ENCODE assay signal across 8 cellular contexts in the genomic region with DNA sequence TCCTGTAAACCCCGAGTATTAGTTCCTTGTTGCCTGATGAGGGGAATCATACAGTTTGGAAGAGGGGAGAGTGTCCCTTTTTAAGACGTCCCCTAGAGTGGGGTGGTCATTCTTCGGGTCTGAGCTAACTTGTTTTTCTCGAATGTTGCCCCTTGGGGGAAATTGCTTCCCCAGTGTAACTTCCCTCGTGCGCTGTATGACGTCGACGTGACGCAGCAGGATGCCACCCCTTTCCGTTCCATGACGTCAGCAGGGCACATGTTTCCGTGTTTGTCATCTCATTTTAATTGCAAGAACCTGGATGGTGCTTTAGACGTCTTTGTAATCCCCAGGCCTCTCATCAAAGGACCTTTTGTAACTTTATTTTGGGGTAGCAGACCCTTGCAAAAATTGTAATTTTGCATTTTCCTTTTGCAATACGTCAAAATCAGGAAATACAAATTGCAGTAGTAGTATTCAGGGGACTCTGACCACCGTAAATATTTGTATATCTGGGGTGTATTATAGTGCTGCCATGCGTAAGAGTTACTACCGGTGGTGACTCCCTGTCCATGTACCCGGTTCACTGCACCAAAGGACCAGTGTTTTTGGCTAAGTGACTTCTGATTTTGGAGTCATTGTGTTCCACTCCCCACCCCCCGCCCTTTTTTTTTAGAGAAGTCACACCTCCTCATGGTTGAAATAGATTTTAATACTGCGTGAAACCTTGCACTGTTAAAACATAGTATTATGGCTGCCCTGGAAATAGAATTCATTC. TPM values are rescaled to one million over a fixed set of nuclear protein-coding genes. Genes with fewer than 3 reads are reported as not detected.
A peak's percentile ranks its signal among the peaks of the same experiment; 100 is the strongest.
DNase-seq lines count a peak whose midpoint lies in the region; ATAC-seq and TF ChIP-seq lines count a peak whose summit lies in the region.

No MANE protein-coding gene starts in this region.

- peak overlapping the region; percentile 98 to 99 for H3K9ac ChIP-seq in stomach smooth muscle (ENCODE audit: low read length in 2 of 2)

- H3K36me3 ChIP-seq in stomach smooth muscle (ENCODE audit: control insufficient read depth in 2 of 2, insufficient read depth in 2 of 2, low read length in 2 of 2), result peaks cover 0 to 3% of the 10 kb centered on the region in 2 donors

- peak overlapping the region; percentile 93 for H3K27ac Mint-ChIP-seq in neural crest cell (ENCODE audit: unreplicated experiment)

- peak; percentile 68 for DNase-seq in AG08396 (ENCODE audit: low spot score)
- DNase-seq in HS-5 (ENCODE audit: low read depth), result peak; percentile 43
- DNase-seq in RWPE1 (ENCODE audit: low spot score), result peak; percentile 80
- peak; percentile 95 for DNase-seq in activated effector memory CD4-positive, alpha-beta T cell treated with anti-CD3 and anti-CD28 coated beads, Interleukin-2, amount 50 U/mL, for 16 hours
- peak; percentile 54 for DNase-seq in fibroblast of the conjunctiva (ENCODE audit: low read depth)
- peak; percentile 43 for DNase-seq in neural crest cell (ENCODE audit: low read depth, low spot score)

- ATAC-seq in GM19035 (IDR thresholded peaks at IDR 0.05; ENCODE audit: unreplicated experiment), result peak; percentile 32

- TF ChIP-seq CTCF in RWPE1 (conservative IDR thresholded peaks at IDR 0.05; ENCODE audit: low read depth), result no peak
- TF ChIP-seq CTCF in neural crest cell (conservative IDR thresholded peaks at IDR 0.05), result no peak

- H3K4me3 Mint-ChIP-seq in neural crest cell, result peak overlapping the region; percentile 96

- peaks cover 21% of the 10 kb centered on the region for H3K4me1 Mint-ChIP-seq in neural crest cell

- H3K4me3 ChIP-seq in stomach smooth muscle (ENCODE audit: low read length in 2 of 2), result peak overlapping the region; percentile 94

- H3K27me3 Mint-ChIP-seq in neural crest cell (ENCODE audit: low read depth), result no peaks in the 10 kb centered on the region

- no peaks in the 10 kb centered on the region for H3K4me1 ChIP-seq in stomach smooth muscle (ENCODE audit: control insufficient read depth, insufficient read depth, low read length)

- no peaks in the 10 kb centered on the region for H3K9me3 ChIP-seq in stomach smooth muscle (ENCODE audit: control insufficient read depth in 2 of 2, low read length in 2 of 2)

- CTCF ChIA-PET in RWPE1 (lab: Yijun Ruan, JAX), result interaction anchor here (0.5 kb wide), 1 partner anchor 359 kb away, joined by 4 read pairs; no protein-coding TSS in a partner anchor

- POLR2A ChIA-PET in RWPE1 (lab: Yijun Ruan, JAX; ENCODE audit: low non-redundant PET), result interaction anchor here (0.8 kb wide), 1 partner anchor 499 kb away, joined by 3 read pairs; no protein-coding TSS in a partner anchor

- peak overlapping the region; percentile 91 for H3K27ac ChIP-seq in RWPE1
- H3K27ac ChIP-seq in stomach smooth muscle (ENCODE audit: low read length), result peak overlapping the region; percentile 83

- no peaks in the 10 kb centered on the region for H3K27me3 ChIP-seq in stomach smooth muscle (ENCODE audit: control insufficient read depth in 1 of 2, insufficient read depth in 2 of 2, low read length in 2 of 2)

- H3K9me3 Mint-ChIP-seq in neural crest cell, result no peaks in the 10 kb centered on the region

- no peaks in the 10 kb centered on the region for H3K36me3 Mint-ChIP-seq in neural crest cell (ENCODE audit: low read depth)

RNA-seq across cellular contexts. Expression of a gene that starts 0.7 kb away (rescaled TPM):
- 28.6 and 30.8 TPM in 2 replicates for total RNA-seq in neural crest cell

RNA-seq across cellular contexts. Expression of a gene that starts 1.1 kb away (rescaled TPM):
- 0.79 and 0.86 TPM in 2 replicates for total RNA-seq in neural crest cell

Comparison
In these comparisons a context has a peak if more than half of its experiments do, and no peak if none do; other contexts are left out.
1. Peak in every context shown above with its lines: DNase-seq, ATAC-seq, H3K4me3 ChIP-seq and H3K27ac ChIP-seq.
2. DNase-seq: peak in every context shown above with its lines; median percentile 95 in activated effector memory CD4-positive, alpha-beta T cell treated with anti-CD3 and anti-CD28 coated beads, Interleukin-2, amount 50 U/mL, for 16 hours; 80 in RWPE1; 68 in AG08396; 54 in fibroblast of the conjunctiva; 43 in HS-5; 43 in neural crest cell.